37 cellular contexts compared by ENCODE assay signal in the genomic region with DNA sequence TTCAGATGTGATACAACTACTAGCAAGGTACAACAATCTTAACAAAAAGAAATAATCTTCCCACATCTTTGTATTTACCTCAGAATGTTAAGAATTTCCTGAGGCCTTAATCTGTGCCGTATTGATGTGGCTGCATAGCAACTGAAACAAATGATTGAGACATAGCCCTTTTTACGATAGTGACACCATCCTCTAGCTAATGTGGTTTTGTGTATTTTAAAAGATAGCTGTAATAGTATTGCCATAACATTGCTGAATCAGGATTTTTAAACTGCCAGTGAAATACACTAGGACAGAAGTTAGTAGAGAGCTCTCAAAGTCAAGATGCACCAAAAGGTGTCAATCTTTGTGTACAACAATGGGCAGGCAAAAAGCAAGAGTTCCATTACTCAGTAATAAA. TPM values are rescaled to one million over a fixed set of nuclear protein-coding genes. Genes with fewer than 3 reads are reported as not detected.
DNase-seq lines count a peak whose midpoint lies in the region; ATAC-seq and TF ChIP-seq lines count a peak whose summit lies in the region.
"Had no signal": no experiment of that assay in that cellular context is flagged by ENCODE, and none has a peak within 500 bp of the region (broad histone marks: within the 10 kb centered on the region; RNA-seq: fewer than 3 reads in every experiment).

No MANE protein-coding gene starts in this region.

- WGBS in mesendoderm (ENCODE audit: extremely low coverage, insufficient coverage, low lambda C conversion rate), result no CpG with 5 or more reads among the region's 2 CpGs
- WGBS in suprapubic skin, result 56% methylated on average over 2 of the region's 2 CpGs

- H3K4me3 ChIP-seq in Jurkat, Clone E6-1 (ENCODE audit: low read length), result no peak overlapping the region
- no peak overlapping the region for H3K4me3 ChIP-seq in astrocyte of the spinal cord (ENCODE audit: low read depth, low read length)
- H3K4me3 ChIP-seq in mesendoderm (ENCODE audit: low read length), result no peak overlapping the region
- H3K4me3 ChIP-seq in suprapubic skin, result no peak overlapping the region
- H3K4me3 ChIP-seq in CD8-positive, alpha-beta memory T cell (ENCODE audit: low read length), result no peak overlapping the region
- H3K4me3 ChIP-seq: esophagus muscularis mucosa, heart right ventricle, MG63, SJCRH30, upper lobe of right lung had no signal

- TF ChIP-seq POLR2A in suprapubic skin (IDR thresholded peaks at IDR 0.05), result no peak

- no peak overlapping the region for H4K8ac ChIP-seq in mesendoderm (ENCODE audit: low read depth, low read length)

- no peaks in the 10 kb centered on the region for H3K36me3 Mint-ChIP-seq in CD8-positive, alpha-beta memory T cell
- H3K36me3 Mint-ChIP-seq: activated naive CD4-positive, alpha-beta T cell treated with anti-CD3 and anti-CD28 coated beads, Interleukin-2, amount 50 U/mL, for 24 hours; naive thymus-derived CD4-positive, alpha-beta T cell; stimulated activated effector memory CD8-positive, alpha-beta T cell treated with anti-CD3 and anti-CD28 coated beads, Interleukin-12 subunit alpha, Interleukin-12 subunit beta, amount 100 ng/mL, for 72 hours; T-cell had no signal

- no peak overlapping the region for H4K5ac ChIP-seq in mesendoderm (ENCODE audit: low read length)

- no peak for TF ChIP-seq EP300 in suprapubic skin (IDR thresholded peaks at IDR 0.05)

- H3K79me2 ChIP-seq in mesendoderm (ENCODE audit: control insufficient read depth, insufficient read depth, low read length), result no peaks in the 10 kb centered on the region

- ATAC-seq in GM18519 (IDR thresholded peaks at IDR 0.05; ENCODE audit: low FRiP score, unreplicated experiment), result no peak
- ATAC-seq: heart right ventricle; naive thymus-derived CD4-positive, alpha-beta T cell; stimulated activated effector memory CD8-positive, alpha-beta T cell treated with anti-CD3 and anti-CD28 coated beads, Interleukin-12 subunit alpha, Interleukin-12 subunit beta, amount 100 ng/mL, for 72 hours; T-cell; upper lobe of right lung had no signal

- H3K36me3 ChIP-seq in mesendoderm (ENCODE audit: control insufficient read depth, insufficient read depth, low read length), result no peaks in the 10 kb centered on the region
- H3K36me3 ChIP-seq in suprapubic skin, result no peaks in the 10 kb centered on the region
- no peaks in the 10 kb centered on the region for H3K36me3 ChIP-seq in CD8-positive, alpha-beta memory T cell (ENCODE audit: insufficient read depth, low read length)
- H3K36me3 ChIP-seq: esophagus muscularis mucosa, heart right ventricle, MG63, neutrophil, SJCRH30, upper lobe of right lung had no signal

- no peak overlapping the region for H3K4me2 ChIP-seq in mesendoderm (ENCODE audit: low read length)

- no peak overlapping the region for H3K56ac ChIP-seq in mesendoderm (ENCODE audit: low read length)

- no peak overlapping the region for H3K23ac ChIP-seq in mesendoderm (ENCODE audit: low read length)

- H2AK5ac ChIP-seq in mesendoderm (ENCODE audit: low read length), result no peak overlapping the region

- H2BK5ac ChIP-seq in mesendoderm (ENCODE audit: low read length), result no peak overlapping the region

- H3K9ac ChIP-seq in mesendoderm (ENCODE audit: low read length), result no peak overlapping the region

- H2BK15ac ChIP-seq in mesendoderm (replicated peaks; ENCODE audit: low read depth), result no peak overlapping the region

- no peak for TF ChIP-seq CTCF in astrocyte of the spinal cord (IDR thresholded peaks at IDR 0.05; ENCODE audit: low read depth, low read length)
- TF ChIP-seq CTCF in suprapubic skin (IDR thresholded peaks at IDR 0.05), result no peak

- H3K9me3 ChIP-seq in suprapubic skin, result no peaks in the 10 kb centered on the region
- H3K9me3 ChIP-seq in CD8-positive, alpha-beta memory T cell (ENCODE audit: low read length), result no peaks in the 10 kb centered on the region
- H3K9me3 ChIP-seq: esophagus muscularis mucosa, heart right ventricle, MG63, neutrophil, SJCRH30, upper lobe of right lung had no signal

- H3K27me3 ChIP-seq in mesendoderm (ENCODE audit: insufficient read depth, low read length, poor library complexity) (no peaks in the 10 kb centered on the region), suprapubic skin (no peaks in the 10 kb centered on the region)
- no peaks in the 10 kb centered on the region for H3K27me3 ChIP-seq in CD8-positive, alpha-beta memory T cell (ENCODE audit: insufficient read depth, low read length, poor library complexity, severe bottlenecking)
- H3K27me3 ChIP-seq: esophagus muscularis mucosa, MG63, SJCRH30, upper lobe of right lung had no signal

- no peak overlapping the region for H3K27ac Mint-ChIP-seq in CD8-positive, alpha-beta memory T cell
- H3K27ac Mint-ChIP-seq: activated CD4-positive, alpha-beta T cell treated with anti-CD3 and anti-CD28 coated beads, Interleukin-2, amount 10 ng/mL, durations not matched to agents 24 days and 14 days; activated naive CD4-positive, alpha-beta T cell treated with anti-CD3 and anti-CD28 coated beads, Interleukin-2, amount 50 U/mL, for 24 hours; naive thymus-derived CD4-positive, alpha-beta T cell; stimulated activated effector memory CD8-positive, alpha-beta T cell treated with anti-CD3 and anti-CD28 coated beads, Interleukin-12 subunit alpha, Interleukin-12 subunit beta, amount 100 ng/mL, for 72 hours; T-cell had no signal

- H3K4me1 Mint-ChIP-seq in CD8-positive, alpha-beta memory T cell, result no peaks in the 10 kb centered on the region
- H3K4me1 Mint-ChIP-seq: activated CD4-positive, alpha-beta T cell treated with anti-CD3 and anti-CD28 coated beads, Interleukin-2, amount 10 ng/mL, durations not matched to agents 24 days and 14 days; activated naive CD4-positive, alpha-beta T cell treated with anti-CD3 and anti-CD28 coated beads, Interleukin-2, amount 50 U/mL, for 24 hours; naive thymus-derived CD4-positive, alpha-beta T cell; stimulated activated effector memory CD8-positive, alpha-beta T cell treated with anti-CD3 and anti-CD28 coated beads, Interleukin-12 subunit alpha, Interleukin-12 subunit beta, amount 100 ng/mL, for 72 hours; T-cell had no signal

- no peak overlapping the region for H3K4ac ChIP-seq in mesendoderm (ENCODE audit: low read depth, low read length)

- no peak overlapping the region for H3K4me3 Mint-ChIP-seq in CD8-positive, alpha-beta memory T cell
- H3K4me3 Mint-ChIP-seq: activated CD4-positive, alpha-beta T cell treated with anti-CD3 and anti-CD28 coated beads, Interleukin-2, amount 10 ng/mL, durations not matched to agents 24 days and 14 days; activated naive CD4-positive, alpha-beta T cell treated with anti-CD3 and anti-CD28 coated beads, Interleukin-2, amount 50 U/mL, for 24 hours; naive thymus-derived CD4-positive, alpha-beta T cell; stimulated activated effector memory CD8-positive, alpha-beta T cell treated with anti-CD3 and anti-CD28 coated beads, Interleukin-12 subunit alpha, Interleukin-12 subunit beta, amount 100 ng/mL, for 72 hours; T-cell had no signal

- H3K4me1 ChIP-seq in mesendoderm (ENCODE audit: control insufficient read depth, low read depth, low read length) (no peaks in the 10 kb centered on the region), suprapubic skin (no peaks in the 10 kb centered on the region)
- H3K4me1 ChIP-seq in CD8-positive, alpha-beta memory T cell (ENCODE audit: insufficient read depth, low read length), result no peaks in the 10 kb centered on the region
- H3K4me1 ChIP-seq: heart right ventricle, upper lobe of right lung had no signal

- H2BK120ac ChIP-seq in mesendoderm (ENCODE audit: low read depth, low read length), result no peak overlapping the region

- peak; percentile 25 for DNase-seq in Daoy (ENCODE audit: low read depth)
- DNase-seq in Jurkat, Clone E6-1 (ENCODE audit: low read depth, low spot score), result peak; percentile 41
- DNase-seq in astrocyte of the spinal cord (ENCODE audit: low read depth, low spot score), result peak; percentile 54
- DNase-seq in mesendoderm, result peak; percentile 42
- DNase-seq in suprapubic skin (ENCODE audit: low spot score in 2 of 2), result no peak
- no peak for DNase-seq in GM19240 (ENCODE audit: insufficient read length, low spot score)
- DNase-seq in CD8-positive, alpha-beta memory T cell, result no peak
- DNase-seq: activated CD4-positive, alpha-beta T cell treated with anti-CD3 and anti-CD28 coated beads, Interleukin-2, amount 10 ng/mL, durations not matched to agents 24 days and 14 days; activated CD8-positive, alpha-beta memory T cell treated with anti-CD3 and anti-CD28 coated beads for 24 hours; activated T-cell treated with anti-CD3 and anti-CD28 coated beads for 4 hours; Calu3; caudate nucleus; cortex of kidney; DMS79 treated with DMSO at 0.1 percent for 48 hours; foreskin melanocyte; GF-D8; heart right ventricle; KG1; kidney glomerular epithelial cell; MG63; midbrain; naive thymus-derived CD4-positive, alpha-beta T cell; NCI-H1417; NCI-H2081; NCI-H446 treated with DMSO at 0.1 percent for 48 hours; NCI-H774; RPMI8226; SJCRH30; T-cell; upper lobe of right lung had no signal

- H3K27ac ChIP-seq in mesendoderm (ENCODE audit: low read depth, low read length), result no peak overlapping the region
- H3K27ac ChIP-seq in suprapubic skin, result no peak overlapping the region
- H3K27ac ChIP-seq in CD8-positive, alpha-beta memory T cell (ENCODE audit: low read depth, low read length), result no peak overlapping the region
- H3K27ac ChIP-seq: C4-2B, esophagus muscularis mucosa, heart right ventricle, neutrophil, SJCRH30, upper lobe of right lung had no signal

- in situ Hi-C loops in astrocyte of the spinal cord (cut with HindIII; ENCODE audit: low sequenced_read_pairs), result no loop called here

- peaks cover 0 to 6% of the 10 kb centered on the region in 2 donors for H3K27me3 Mint-ChIP-seq in CD8-positive, alpha-beta memory T cell

- peaks cover 0 to 8% (median 4%) of the 10 kb centered on the region in 5 donors for H3K9me3 Mint-ChIP-seq in CD8-positive, alpha-beta memory T cell
- H3K9me3 Mint-ChIP-seq: activated CD4-positive, alpha-beta T cell treated with anti-CD3 and anti-CD28 coated beads, Interleukin-2, amount 10 ng/mL, durations not matched to agents 24 days and 14 days; activated naive CD4-positive, alpha-beta T cell treated with anti-CD3 and anti-CD28 coated beads, Interleukin-2, amount 50 U/mL, for 24 hours had no signal

- POLR2A ChIA-PET in CD8-positive, alpha-beta memory T cell (lab: Charles Lee), result no interaction called here

- H3K79me1 ChIP-seq in mesendoderm (ENCODE audit: low read length), result no peaks in the 10 kb centered on the region

- no peak overlapping the region for H3K18ac ChIP-seq in mesendoderm (ENCODE audit: low read length)

- CTCF ChIA-PET in CD8-positive, alpha-beta memory T cell (lab: Charles Lee), result no interaction called here

RNA-seq across cellular contexts. Expression of a gene that starts 11.9 kb away (rescaled TPM):
- total RNA-seq in Daoy (2014; rRNA removed; shearing (Covaris generic)), result 1.5 and 1.9 TPM in 2 replicates
- polyA plus RNA-seq in Jurkat, Clone E6-1 (2012; ENCODE audit: insufficient read depth, insufficient read length), result not detected
- 0.44 TPM for polyA plus RNA-seq in mesendoderm (2013, experiment 1 of 2)
- polyA plus RNA-seq in mesendoderm (2013, experiment 2 of 2), result 0.48 TPM
- total RNA-seq in suprapubic skin, result under 1 TPM in 3 of 4 donors, not detected in 1; 0.17 to 0.45 (median 0.29) TPM
- not detected for total RNA-seq in CD8-positive, alpha-beta memory T cell
- not detected for polyA plus RNA-seq in CD8-positive, alpha-beta memory T cell
- total RNA-seq: activated CD4-positive, alpha-beta T cell treated with anti-CD3 and anti-CD28 coated beads, Interleukin-2, amount 10 ng/mL, durations not matched to agents 24 days and 14 days; Calu3; HT-29; naive thymus-derived CD4-positive, alpha-beta T cell had no signal
- polyA plus RNA-seq: naive thymus-derived CD4-positive, alpha-beta T cell had no signal

Comparison
In these comparisons a context has a peak if more than half of its experiments do, and no peak if none do; other contexts are left out.
1. DNase-seq: peak in Daoy (single experiment), Jurkat, Clone E6-1 (single experiment), astrocyte of the spinal cord (single experiment) and mesendoderm (single experiment); none in suprapubic skin (0 of 2), GM19240 (single experiment) and CD8-positive, alpha-beta memory T cell (0 of 5).